15 cellular contexts compared by ENCODE assay signal in genomic region chr22:17831527-17832251, GRCh38. TPM values are rescaled to one million over a fixed set of nuclear protein-coding genes. Genes with fewer than 3 reads are reported as not detected.
DNase-seq lines count a peak whose midpoint lies in the region; TF ChIP-seq lines count a peak whose summit lies in the region.
"Had no signal": no experiment of that assay in that cellular context is flagged by ENCODE, and none has a peak within 500 bp of the region (broad histone marks: within the 10 kb centered on the region; RNA-seq: fewer than 3 reads in every experiment).

No MANE protein-coding gene starts in this region.

- H3K4me2 ChIP-seq in mesenchymal stem cell (ENCODE audit: low read length, poor library complexity, severe bottlenecking), result no peak overlapping the region

- no peak overlapping the region for H2AFZ ChIP-seq in mesenchymal stem cell (ENCODE audit: low read depth, low read length)

- TF ChIP-seq CTCF in HEK293 (tag by site-specific recombination; IDR thresholded peaks at IDR 0.05), result no peak

- no peaks in the 10 kb centered on the region for H3K27me3 Mint-ChIP-seq in activated T-helper 2 cell treated with anti-CD3 and anti-CD28 coated beads, Interferon-gamma antibody, Interleukin-2, Interleukin-4, amounts not matched to agents 10 μg/mL and 5 μg/mL and 100 μg/mL, durations not matched to agents 14 hours and 24 hours and 36 hours (ENCODE audit: low read depth)
- H3K27me3 Mint-ChIP-seq: activated CD8-positive, alpha-beta T cell treated with anti-CD3 and anti-CD28 coated beads for 36 hours had no signal

- H3K23ac ChIP-seq in mesenchymal stem cell (ENCODE audit: low read length in 2 of 2), result no peak overlapping the region

- no peak overlapping the region for H2BK12ac ChIP-seq in mesenchymal stem cell (ENCODE audit: low read length in 2 of 2)

- no peaks in the 10 kb centered on the region for H3K9me3 Mint-ChIP-seq in activated T-helper 2 cell treated with anti-CD3 and anti-CD28 coated beads, Interferon-gamma antibody, Interleukin-2, Interleukin-4, amounts not matched to agents 10 μg/mL and 5 μg/mL and 100 μg/mL, durations not matched to agents 14 hours and 24 hours and 36 hours
- H3K9me3 Mint-ChIP-seq: activated CD8-positive, alpha-beta T cell treated with anti-CD3 and anti-CD28 coated beads for 36 hours; activated naive CD4-positive, alpha-beta T cell treated with anti-CD3 and anti-CD28 coated beads for 36 hours; T-helper 1 cell treated with Interleukin-12 subunit alpha and Interleukin-12 subunit beta and Interleukin-4 antibody, amounts not matched to agents 30 μg/mL and 1 μg/mL, for 36 hours had no signal

- 86% methylated on average over 13 of the region's 17 CpGs for WGBS in mesenchymal stem cell

- H3K27ac Mint-ChIP-seq in activated T-helper 2 cell treated with anti-CD3 and anti-CD28 coated beads, Interferon-gamma antibody, Interleukin-2, Interleukin-4, amounts not matched to agents 10 μg/mL and 5 μg/mL and 100 μg/mL, durations not matched to agents 14 hours and 24 hours and 36 hours, result no peak overlapping the region
- H3K27ac Mint-ChIP-seq: activated CD8-positive, alpha-beta T cell treated with anti-CD3 and anti-CD28 coated beads for 36 hours; activated naive CD4-positive, alpha-beta T cell treated with anti-CD3 and anti-CD28 coated beads for 36 hours; T-helper 1 cell treated with Interleukin-12 subunit alpha and Interleukin-12 subunit beta and Interleukin-4 antibody, amounts not matched to agents 30 μg/mL and 1 μg/mL, for 36 hours had no signal

- H3K4me3 ChIP-seq in HEK293 (ENCODE audit: low read depth, low read length), result no peak overlapping the region
- peak overlapping the region in 1 of 2 donors; percentile 37 for H3K4me3 ChIP-seq in duodenal mucosa (ENCODE audit: low read depth in 1 of 2, low read length in 2 of 2)
- H3K4me3 ChIP-seq in mesenchymal stem cell (ENCODE audit: insufficient read depth in 1 of 2, low read depth in 1 of 2, low read length in 2 of 2), result peak overlapping the region in 1 of 2 experiments; percentile 71
- peak overlapping the region in 1 of 2 donors; percentile 40 for H3K4me3 ChIP-seq in stomach smooth muscle (ENCODE audit: low read length in 2 of 2)

- H3K4ac ChIP-seq in mesenchymal stem cell (ENCODE audit: low read depth in 1 of 2, low read length in 2 of 2), result no peak overlapping the region

- CTCF ChIA-PET in HEK293 (lab: Yijun Ruan, JAX), result interaction anchor here (0.5 to 10.1 kb wide), 13 partner anchors 20 to 773 kb away, joined by 3 to 279 read pairs (median 4); partner anchors contain the start of gene PEX26

- H2BK15ac ChIP-seq in mesenchymal stem cell (ENCODE audit: low read depth, poor library complexity, severe bottlenecking), result no peak overlapping the region

- no peak overlapping the region for H3K18ac ChIP-seq in mesenchymal stem cell (ENCODE audit: low read depth in 1 of 2, low read length in 2 of 2)

- no peak overlapping the region for H4K8ac ChIP-seq in mesenchymal stem cell (ENCODE audit: low read length)

- peaks cover 2% of the 10 kb centered on the region for H3K4me1 Mint-ChIP-seq in activated T-helper 2 cell treated with anti-CD3 and anti-CD28 coated beads, Interferon-gamma antibody, Interleukin-2, Interleukin-4, amounts not matched to agents 10 μg/mL and 5 μg/mL and 100 μg/mL, durations not matched to agents 14 hours and 24 hours and 36 hours (ENCODE audit: low read depth)

- H4K91ac ChIP-seq in mesenchymal stem cell (ENCODE audit: low read length), result no peak overlapping the region

- H3K36me3 ChIP-seq in HEK293 (ENCODE audit: control insufficient read depth in 2 of 2, insufficient read depth in 1 of 2, low read length in 2 of 2), result peaks cover 0 to 61% of the 10 kb centered on the region in 2 experiments; a peak in 2 of 3 replicates
- peaks cover 15 to 21% of the 10 kb centered on the region in 2 donors for H3K36me3 ChIP-seq in duodenal mucosa (ENCODE audit: control insufficient read depth in 1 of 2, insufficient read depth in 2 of 2, low read length in 2 of 2)
- H3K36me3 ChIP-seq in mesenchymal stem cell (ENCODE audit: control insufficient read depth in 1 of 2, insufficient read depth in 2 of 2, low read depth in 1 of 2, low read length in 2 of 2), result peaks cover 22 to 86% of the 10 kb centered on the region in 2 experiments
- peaks cover 18 to 28% of the 10 kb centered on the region in 2 donors for H3K36me3 ChIP-seq in stomach smooth muscle (ENCODE audit: control insufficient read depth in 2 of 2, insufficient read depth in 2 of 2, low read length in 2 of 2)

- no peaks in the 10 kb centered on the region for H3K27me3 ChIP-seq in duodenal mucosa (ENCODE audit: control insufficient read depth in 1 of 2, insufficient read depth in 2 of 2, low read length in 2 of 2)
- H3K27me3 ChIP-seq in mesenchymal stem cell (ENCODE audit: control insufficient read depth in 1 of 2, insufficient read depth in 1 of 2, low read length in 2 of 2), result no peaks in the 10 kb centered on the region
- no peaks in the 10 kb centered on the region for H3K27me3 ChIP-seq in stomach smooth muscle (ENCODE audit: control insufficient read depth in 1 of 2, insufficient read depth in 2 of 2, low read length in 2 of 2)
- H3K27me3 ChIP-seq: foreskin keratinocyte had no signal

- no peak for DNase-seq in mesenchymal stem cell
- no peak for DNase-seq in SW480 (ENCODE audit: low spot score)
- no peak for DNase-seq in activated T-helper 2 cell treated with anti-CD3 and anti-CD28 coated beads, Interferon-gamma antibody, Interleukin-2, Interleukin-4, amounts not matched to agents 10 μg/mL and 5 μg/mL and 100 μg/mL, durations not matched to agents 14 hours and 24 hours and 36 hours (ENCODE audit: low spot score)
- DNase-seq in SW 1271 (lab: John Stamatoyannopoulos, UW), result no peak
- no peak for DNase-seq in T-helper 2 cell
- DNase-seq: activated CD8-positive, alpha-beta T cell treated with anti-CD3 and anti-CD28 coated beads for 36 hours; activated naive CD4-positive, alpha-beta T cell treated with anti-CD3 and anti-CD28 coated beads for 36 hours; foreskin keratinocyte; islet precursor cell; NCI-H2171 had no signal

- H3K9ac ChIP-seq in duodenal mucosa (ENCODE audit: low read depth in 1 of 2, low read length in 2 of 2), result peak overlapping the region; percentile 5 to 58
- peak overlapping the region; percentile 79 for H3K9ac ChIP-seq in mesenchymal stem cell (ENCODE audit: low read length)
- peak overlapping the region; percentile 47 to 49 for H3K9ac ChIP-seq in stomach smooth muscle (ENCODE audit: low read length in 2 of 2)

- no peak overlapping the region for H3K27ac ChIP-seq in HEK293 (ENCODE audit: extremely low read depth, low read depth, low read length)
- peak overlapping the region; percentile 46 for H3K27ac ChIP-seq in duodenal mucosa (ENCODE audit: low read depth, low read length)
- H3K27ac ChIP-seq in mesenchymal stem cell (ENCODE audit: low read length, poor library complexity, severe bottlenecking), result no peak overlapping the region
- H3K27ac ChIP-seq in stomach smooth muscle (ENCODE audit: low read length), result peak overlapping the region; percentile 87
- H3K27ac ChIP-seq: C4-2B, foreskin keratinocyte had no signal

- POLR2A ChIA-PET in HEK293 (lab: Yijun Ruan, JAX), result interaction anchor here (1.7 kb wide), 1 partner anchor 246 kb away, joined by 5 read pairs; the partner anchor contains the start of gene PEX26

- no peaks in the 10 kb centered on the region for H3K36me3 Mint-ChIP-seq in activated T-helper 2 cell treated with anti-CD3 and anti-CD28 coated beads, Interferon-gamma antibody, Interleukin-2, Interleukin-4, amounts not matched to agents 10 μg/mL and 5 μg/mL and 100 μg/mL, durations not matched to agents 14 hours and 24 hours and 36 hours (ENCODE audit: low read depth)

- H2AK5ac ChIP-seq in mesenchymal stem cell (ENCODE audit: low read length, severe bottlenecking), result no peak overlapping the region

- H3K9me3 ChIP-seq in HEK293 (ENCODE audit: control insufficient read depth, insufficient read depth, low read depth, low read length) (no peaks in the 10 kb centered on the region), duodenal mucosa (ENCODE audit: control insufficient read depth in 1 of 2, low read length in 2 of 2) (no peaks in the 10 kb centered on the region), mesenchymal stem cell (ENCODE audit: control insufficient read depth, low read length) (no peaks in the 10 kb centered on the region), stomach smooth muscle (ENCODE audit: control insufficient read depth in 2 of 2, low read length in 2 of 2) (no peaks in the 10 kb centered on the region)

- H2BK120ac ChIP-seq in mesenchymal stem cell (ENCODE audit: low read depth, low read length), result no peak overlapping the region

- H3K4me3 Mint-ChIP-seq in activated T-helper 2 cell treated with anti-CD3 and anti-CD28 coated beads, Interferon-gamma antibody, Interleukin-2, Interleukin-4, amounts not matched to agents 10 μg/mL and 5 μg/mL and 100 μg/mL, durations not matched to agents 14 hours and 24 hours and 36 hours (ENCODE audit: low read depth), result no peak overlapping the region
- H3K4me3 Mint-ChIP-seq: activated CD8-positive, alpha-beta T cell treated with anti-CD3 and anti-CD28 coated beads for 36 hours; activated naive CD4-positive, alpha-beta T cell treated with anti-CD3 and anti-CD28 coated beads for 36 hours; T-helper 1 cell treated with Interleukin-12 subunit alpha and Interleukin-12 subunit beta and Interleukin-4 antibody, amounts not matched to agents 30 μg/mL and 1 μg/mL, for 36 hours had no signal

- H2BK5ac ChIP-seq in mesenchymal stem cell (ENCODE audit: low read depth, low read length, poor library complexity, severe bottlenecking), result no peak overlapping the region

- H3K79me1 ChIP-seq in mesenchymal stem cell (replicated peaks; ENCODE audit: low read length, poor library complexity, severe bottlenecking), result peaks cover 40% of the 10 kb centered on the region

- intact Hi-C loops in activated T-helper 2 cell treated with anti-CD3 and anti-CD28 coated beads, Interferon-gamma antibody, Interleukin-2, Interleukin-4, amounts not matched to agents 10 μg/mL and 5 μg/mL and 100 μg/mL, durations not matched to agents 14 hours and 24 hours and 36 hours (cut with micrococcal nuclease), result no loop called here

- no peak overlapping the region for H3K14ac ChIP-seq in mesenchymal stem cell (ENCODE audit: low read length in 2 of 2)

- no peaks in the 10 kb centered on the region for H3K4me1 ChIP-seq in HEK293 (ENCODE audit: control insufficient read depth, insufficient read depth, low read length)
- peaks cover 38 to 44% of the 10 kb centered on the region in 2 donors for H3K4me1 ChIP-seq in duodenal mucosa (ENCODE audit: control insufficient read depth in 1 of 2, insufficient read depth in 2 of 2, low read length in 2 of 2)
- H3K4me1 ChIP-seq in mesenchymal stem cell (ENCODE audit: control insufficient read depth, insufficient read depth, low read depth, low read length), result peaks cover 1% of the 10 kb centered on the region
- H3K4me1 ChIP-seq in stomach smooth muscle (ENCODE audit: control insufficient read depth, insufficient read depth, low read length), result peaks cover 62% of the 10 kb centered on the region
- H3K4me1 ChIP-seq: foreskin keratinocyte had no signal

TF ChIP-seq in HEK293, 187 proteins besides CTCF, POLR2A, EP300 and RAD21 (continues in another document):
- no peak for TF ChIP-seq ZFP3 (tag by site-specific recombination; IDR thresholded peaks at IDR 0.05; ENCODE audit: low read depth)

RNA-seq across cellular contexts. Expression of gene BID, which starts 57.4 kb away (rescaled TPM):
- polyA plus RNA-seq in mesenchymal stem cell (2013, experiment 1 of 2), result 25.7 TPM
- polyA plus RNA-seq in mesenchymal stem cell (2013, experiment 2 of 2), result 25.8 TPM
- 11.5 and 14.3 TPM in 2 replicates for total RNA-seq in activated T-helper 2 cell treated with anti-CD3 and anti-CD28 coated beads, Interferon-gamma antibody, Interleukin-2, Interleukin-4, amounts not matched to agents 10 μg/mL and 5 μg/mL and 100 μg/mL, durations not matched to agents 14 hours and 24 hours and 36 hours

Comparison
In these comparisons a context has a peak if more than half of its experiments do, and no peak if none do; other contexts are left out.
1. H3K27ac ChIP-seq: peak in duodenal mucosa (single experiment) and stomach smooth muscle (single experiment); none in HEK293 (single experiment) and mesenchymal stem cell (single experiment).
2. Peak in every context shown above with its lines, with median percentiles within 50 percentile points of each other: H3K9ac ChIP-seq.